ENCODE assay signal across 2 cellular contexts in genomic region chr14:76644875-76645518, GRCh38.
TF ChIP-seq lines count a peak whose summit lies in the region.

No MANE protein-coding gene starts in this region.

TF ChIP-seq in GM12878, 131 proteins besides CTCF, POLR2A, EP300 and RAD21 (continued from another document):
- TF ChIP-seq RELB (IDR thresholded peaks at IDR 0.05; ENCODE audit: low read depth) = no peak

TF ChIP-seq in liver, 16 proteins besides CTCF, POLR2A, EP300 and RAD21 (continued from another document):
- TF ChIP-seq ZBTB33 (IDR thresholded peaks at IDR 0.05) = no peak
